ENCODE assay signal across 3 cellular contexts in genomic region chr20:48493966-48494365, GRCh38.
"Had no signal": no experiment of that assay in that cellular context is flagged by ENCODE, and none has a peak within 500 bp of the region (broad histone marks: within the 10 kb centered on the region; RNA-seq: fewer than 3 reads in every experiment).

No MANE protein-coding gene starts in this region.

- H3K4me3 ChIP-seq: GM12878 had no signal

- DNase-seq: GDM1, GF-D8 had no signal
